Comparison of ENCODE assay signal across 8 cellular contexts in genomic region chr15:78065973-78066946, GRCh38. TPM values are rescaled to one million over a fixed set of nuclear protein-coding genes. Genes with fewer than 3 reads are reported as not detected.
A peak's percentile ranks its signal among the peaks of the same experiment; 100 is the strongest.
DNase-seq lines count a peak whose midpoint lies in the region; ATAC-seq and TF ChIP-seq lines count a peak whose summit lies in the region.

No MANE protein-coding gene starts in this region.

- no peak overlapping the region for H3K4me3 Mint-ChIP-seq in activated naive CD4-positive, alpha-beta T cell treated with anti-CD3 and anti-CD28 coated beads, Interleukin-2, amount 10 ng/mL, durations not matched to agents 7 days and 5 days

- peaks cover 17% of the 10 kb centered on the region for H3K4me1 ChIP-seq in mammary epithelial cell (ENCODE audit: insufficient read depth, low read length)
- H3K4me1 ChIP-seq in spleen = peaks cover 87 to 100% (median 100%) of the 10 kb centered on the region in 6 donors

- H3K27ac Mint-ChIP-seq in activated naive CD4-positive, alpha-beta T cell treated with anti-CD3 and anti-CD28 coated beads, Interleukin-2, amount 10 ng/mL, durations not matched to agents 7 days and 5 days = peak overlapping the region; percentile 70

- H3K9me3 Mint-ChIP-seq in activated naive CD4-positive, alpha-beta T cell treated with anti-CD3 and anti-CD28 coated beads, Interleukin-2, amount 10 ng/mL, durations not matched to agents 7 days and 5 days = no peaks in the 10 kb centered on the region

- ATAC-seq in HG03354 (IDR thresholded peaks at IDR 0.05; ENCODE audit: poor library complexity, severe bottlenecking, unreplicated experiment) (peak; percentile 61), HG02938 (IDR thresholded peaks at IDR 0.05; ENCODE audit: unreplicated experiment) (no peak)

- CTCF ChIA-PET in activated naive CD4-positive, alpha-beta T cell treated with anti-CD3 and anti-CD28 coated beads, Interleukin-2, amount 10 ng/mL, durations not matched to agents 7 days and 5 days (lab: Charles Lee) = interaction anchor here (0.8 to 6.7 kb wide), 5 partner anchors 10 to 42 kb away, joined by 3 to 69 read pairs (median 4); no protein-coding TSS in a partner anchor
- CTCF ChIA-PET in mammary epithelial cell (lab: Charles Lee; ENCODE audit: low non-redundant PET) = interaction anchor here (0.6 kb wide), 1 partner anchor 913 kb away, joined by 3 read pairs; no protein-coding TSS in a partner anchor

- dilution Hi-C loops in mammary epithelial cell (cut with HindIII; ENCODE audit: low sequenced_read_pairs) = no loop called here

- H3K79me2 ChIP-seq in mammary epithelial cell (ENCODE audit: insufficient read depth, low read length) = peaks cover 81% of the 10 kb centered on the region

- H3K9ac ChIP-seq in mammary epithelial cell (ENCODE audit: insufficient read depth, low read length) = no peak overlapping the region

- in situ Hi-C loops in mammary epithelial cell (cut with MboI; ENCODE audit: low sequenced_read_pairs in 2 of 2) = no loop called here

- H3K4me2 ChIP-seq in mammary epithelial cell (ENCODE audit: insufficient read depth, low read depth, low read length) = peak overlapping the region; percentile 73

- intact Hi-C loops in mammary epithelial cell (cut with micrococcal nuclease) = no loop called here
- intact Hi-C loops in spleen (cut with DNase I; ENCODE audit: low total_unique reads) = no loop called here
- intact Hi-C loops in head of caudate nucleus (cut with DNase I) = no loop called here

- no TSS peak for BruUV-seq in mammary epithelial cell (replicated peaks; lab: Mats Ljungman, UMichigan)

- DNase-seq in activated naive CD4-positive, alpha-beta T cell treated with anti-CD3 and anti-CD28 coated beads, Interleukin-2, amount 10 ng/mL, durations not matched to agents 7 days and 5 days = no peak
- no peak for DNase-seq in activated naive CD4-positive, alpha-beta T cell treated with anti-CD3 and anti-CD28 coated beads, Interleukin-2, amount 50 U/mL, for 16 hours
- DNase-seq in mammary epithelial cell (no peak), spleen (no peak), head of caudate nucleus (no peak), DMS153 treated with DMSO at 0.1 percent for 48 hours (lab: John Stamatoyannopoulos, UW; ENCODE audit: unreplicated experiment) (no peak)

- H3K27me3 Mint-ChIP-seq in activated naive CD4-positive, alpha-beta T cell treated with anti-CD3 and anti-CD28 coated beads, Interleukin-2, amount 10 ng/mL, durations not matched to agents 7 days and 5 days = no peaks in the 10 kb centered on the region

- WGBS in mammary epithelial cell (ENCODE audit: low coverage, missing lambda C conversion rate) = 97% methylated on average over 7 of the region's 7 CpGs
- WGBS in spleen, 5 donors = 47 to 62% (median 55%) methylated on average over 7 of the region's 7 CpGs

- H3K4me1 Mint-ChIP-seq in activated naive CD4-positive, alpha-beta T cell treated with anti-CD3 and anti-CD28 coated beads, Interleukin-2, amount 10 ng/mL, durations not matched to agents 7 days and 5 days = peaks cover 2% of the 10 kb centered on the region

- no peak for TF ChIP-seq POLR2A in spleen (IDR thresholded peaks at IDR 0.05)

- H3K27me3 ChIP-seq in mammary epithelial cell (ENCODE audit: insufficient read depth, low read length) (no peaks in the 10 kb centered on the region), spleen (replicated peaks in 1 of 7) (no peaks in the 10 kb centered on the region)

- TF ChIP-seq CTCF in mammary epithelial cell (conservative IDR thresholded peaks at IDR 0.05 in 1 of 2, IDR thresholded peaks at IDR 0.05 in 1 of 2; ENCODE audit: extremely low read depth in 1 of 2, insufficient read depth in 1 of 2, low read depth in 1 of 2, low read length in 2 of 2) (no peak), spleen (IDR thresholded peaks at IDR 0.05 in 8 of 11, conservative IDR thresholded peaks at IDR 0.05 in 3 of 11) (no peak)

- H2AFZ ChIP-seq in mammary epithelial cell (ENCODE audit: low read depth, low read length) = no peak overlapping the region

- no peak overlapping the region for H3K27ac ChIP-seq in mammary epithelial cell (ENCODE audit: insufficient read depth, low read depth, low read length)
- peak overlapping the region; percentile 69 to 97 (median 89) for H3K27ac ChIP-seq in spleen

- peaks cover 29% of the 10 kb centered on the region for H3K36me3 Mint-ChIP-seq in activated naive CD4-positive, alpha-beta T cell treated with anti-CD3 and anti-CD28 coated beads, Interleukin-2, amount 10 ng/mL, durations not matched to agents 7 days and 5 days

- H3K4me3 ChIP-seq in mammary epithelial cell (replicated peaks in 1 of 3; ENCODE audit: insufficient read depth in 1 of 3, low read depth in 2 of 3, low read length in 3 of 3) (no peak overlapping the region), spleen (peak overlapping the region in 1 of 8 donors; percentile 33)

- no peaks in the 10 kb centered on the region for H4K20me1 ChIP-seq in mammary epithelial cell (ENCODE audit: insufficient read depth, low read length)

- H3K36me3 ChIP-seq in mammary epithelial cell (ENCODE audit: insufficient read depth, low read length) = no peaks in the 10 kb centered on the region
- no peaks in the 10 kb centered on the region for H3K36me3 ChIP-seq in spleen

- H3K9me3 ChIP-seq in mammary epithelial cell (replicated peaks; ENCODE audit: insufficient read depth, low read length) = no peaks in the 10 kb centered on the region
- no peaks in the 10 kb centered on the region for H3K9me3 ChIP-seq in spleen

RNA-seq across cellular contexts. Expression of gene TBC1D2B, which starts 11.3 kb away (rescaled TPM):
- total RNA-seq in mammary epithelial cell = 10 to 100 TPM; 15.7 to 24.0 TPM
- polyA plus RNA-seq in mammary epithelial cell = 11.8 TPM
- polyA minus RNA-seq in mammary epithelial cell = 10.3 TPM
- 100 to 1,000 TPM in 5 of 7 donors, 10 to 100 TPM in 2; 88.7 to 131 (median 106) TPM for total RNA-seq in spleen
- polyA plus RNA-seq in spleen = 10 to 100 TPM in 2 of 3 donors, 1 to 10 TPM in 1; 9.4 to 19.4 (median 10.0) TPM

RNA-seq across cellular contexts. Expression of gene SH2D7, which starts 26.1 kb away (rescaled TPM):
- total RNA-seq in mammary epithelial cell (not detected), spleen (not detected)
- polyA plus RNA-seq in mammary epithelial cell (not detected), spleen (not detected)
- not detected for polyA minus RNA-seq in mammary epithelial cell
